Comparison of ENCODE assay signal across 8 cellular contexts in the genomic region with DNA sequence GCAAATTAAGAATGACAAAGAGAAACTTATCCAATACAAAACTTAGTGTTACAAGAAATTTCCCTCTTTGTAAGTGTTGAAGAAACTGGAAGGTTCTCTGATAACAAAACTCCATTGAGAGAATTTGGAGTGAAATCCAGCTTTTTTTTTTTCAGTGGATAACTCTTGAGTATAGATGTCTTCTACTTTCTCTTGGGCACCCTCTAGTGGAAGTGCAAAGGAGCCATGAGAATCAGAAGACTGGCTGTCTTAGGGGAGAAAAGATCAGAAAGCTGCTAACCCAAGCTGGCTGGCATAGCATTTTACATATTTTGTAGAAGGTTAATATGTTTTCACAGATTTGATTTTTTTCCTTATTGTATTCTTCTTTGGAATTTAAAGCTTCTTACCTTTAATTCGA.
A peak's percentile ranks its signal among the peaks of the same experiment; 100 is the strongest.
DNase-seq lines count a peak whose midpoint lies in the region; ATAC-seq, FAIRE-seq and TF ChIP-seq lines count a peak whose summit lies in the region.

No MANE protein-coding gene starts in this region.

- FAIRE-seq in urothelium cell line (lab: Jason Lieb, UNC): no peak

- TF ChIP-seq CTCF in cardiac muscle cell (IDR thresholded peaks at IDR 0.05; ENCODE audit: low read depth, low read length): peak; percentile 48
- TF ChIP-seq CTCF in heart right ventricle (IDR thresholded peaks at IDR 0.05): peak in 2 of 9 donors; percentile 6 to 41
- TF ChIP-seq CTCF in colonic mucosa (IDR thresholded peaks at IDR 0.05): peak; percentile 41
- TF ChIP-seq CTCF in sigmoid colon (IDR thresholded peaks at IDR 0.05): peak in 1 of 4 experiments; percentile 34

- H3K4me3 ChIP-seq in cardiac muscle cell (no peak overlapping the region), heart right ventricle (no peak overlapping the region), colonic mucosa (no peak overlapping the region), sigmoid colon (no peak overlapping the region)

- WGBS in heart right ventricle, 2 donors: 59 to 64% methylated on average over 1 of the region's 1 CpG
- WGBS in sigmoid colon, 2 donors: 74 to 86% methylated on average over 1 of the region's 1 CpG

- H3K27ac ChIP-seq in cardiac muscle cell: no peak overlapping the region
- H3K27ac ChIP-seq in heart right ventricle: no peak overlapping the region
- no peak overlapping the region for H3K27ac ChIP-seq in colonic mucosa
- H3K27ac ChIP-seq in sigmoid colon: no peak overlapping the region

- TF ChIP-seq POLR2A in sigmoid colon (IDR thresholded peaks at IDR 0.05): no peak

- H3K4me1 ChIP-seq in cardiac muscle cell (ENCODE audit: low read depth) (no peaks in the 10 kb centered on the region), heart right ventricle (no peaks in the 10 kb centered on the region), colonic mucosa (no peaks in the 10 kb centered on the region), sigmoid colon (no peaks in the 10 kb centered on the region)

- no peak for TF ChIP-seq EP300 in sigmoid colon (IDR thresholded peaks at IDR 0.05)

- no peaks in the 10 kb centered on the region for H3K27me3 ChIP-seq in cardiac muscle cell
- peaks cover 0 to 19% (median 0%) of the 10 kb centered on the region in 7 donors for H3K27me3 ChIP-seq in heart right ventricle
- H3K27me3 ChIP-seq in colonic mucosa: no peaks in the 10 kb centered on the region
- no peaks in the 10 kb centered on the region for H3K27me3 ChIP-seq in sigmoid colon

- H3K9ac ChIP-seq in colonic mucosa (ENCODE audit: low read depth in 2 of 2, low read length in 2 of 2): no peak overlapping the region

- H3K9me3 ChIP-seq in cardiac muscle cell (ENCODE audit: low read depth): no peaks in the 10 kb centered on the region
- H3K9me3 ChIP-seq in heart right ventricle: no peaks in the 10 kb centered on the region
- H3K9me3 ChIP-seq in colonic mucosa: no peaks in the 10 kb centered on the region
- no peaks in the 10 kb centered on the region for H3K9me3 ChIP-seq in sigmoid colon

- ATAC-seq in heart right ventricle: no peak
- no peak for ATAC-seq in GM19023 (IDR thresholded peaks at IDR 0.05; ENCODE audit: unreplicated experiment)

- H3K36me3 ChIP-seq in cardiac muscle cell (no peaks in the 10 kb centered on the region), heart right ventricle (no peaks in the 10 kb centered on the region), colonic mucosa (no peaks in the 10 kb centered on the region), sigmoid colon (no peaks in the 10 kb centered on the region)

- intact Hi-C loops in heart right ventricle (cut with DNase I): no loop called here
- intact Hi-C loops in colonic mucosa (cut with DNase I): no loop called here
- intact Hi-C loops in sigmoid colon (cut with DNase I): no loop called here

- DNase-seq in cardiac muscle cell (ENCODE audit: low read depth in 1 of 2, low spot score in 1 of 2) (peak in 1 of 2 donors; percentile 27), heart right ventricle (no peak), NCI-H2081 treated with DMSO at 0.1 percent for 48 hours (lab: John Stamatoyannopoulos, UW) (peak; percentile 3), colonic mucosa (peak; percentile 33), urothelium cell line (ENCODE audit: low spot score) (peak; percentile 15), mucosa of gallbladder (ENCODE audit: low spot score) (no peak), sigmoid colon (no peak)

Comparison
In these comparisons a context has a peak if more than half of its experiments do, and no peak if none do; other contexts are left out.
1. DNase-seq: peak in NCI-H2081 treated with DMSO at 0.1 percent for 48 hours (single experiment), colonic mucosa (single experiment) and urothelium cell line (single experiment); none in heart right ventricle (0 of 2), mucosa of gallbladder (single experiment) and sigmoid colon (single experiment).